Comparison of ENCODE assay signal across 13 cellular contexts in genomic region chr4:76513517-76513916, GRCh38.
DNase-seq lines count a peak whose midpoint lies in the region; ATAC-seq and TF ChIP-seq lines count a peak whose summit lies in the region.
"Had no signal": no experiment of that assay in that cellular context is flagged by ENCODE, and none has a peak within 500 bp of the region (broad histone marks: within the 10 kb centered on the region; RNA-seq: fewer than 3 reads in every experiment).

No MANE protein-coding gene starts in this region.

- no peak overlapping the region for H3K18ac ChIP-seq in mesenchymal stem cell (ENCODE audit: low read depth in 1 of 2, low read length in 2 of 2)

- H2AK5ac ChIP-seq in mesenchymal stem cell (ENCODE audit: low read length, severe bottlenecking) = no peak overlapping the region

- no peak for ATAC-seq in Right ventricle myocardium superior (ENCODE audit: poor library complexity)
- ATAC-seq: A549, HCT116 had no signal

- H3K4me2 ChIP-seq in hepatocyte (no peak overlapping the region), mesenchymal stem cell (ENCODE audit: low read length, poor library complexity, severe bottlenecking) (no peak overlapping the region)
- H3K4me2 ChIP-seq: A549 had no signal

- no peaks in the 10 kb centered on the region for H3K27me3 ChIP-seq in hepatocyte
- H3K27me3 ChIP-seq in stomach = no peaks in the 10 kb centered on the region
- no peaks in the 10 kb centered on the region for H3K27me3 ChIP-seq in mesenchymal stem cell (ENCODE audit: control insufficient read depth in 1 of 2, insufficient read depth in 1 of 2, low read length in 2 of 2)
- H3K27me3 ChIP-seq: BE2C had no signal

- H2BK5ac ChIP-seq in mesenchymal stem cell (ENCODE audit: low read depth, low read length, poor library complexity, severe bottlenecking) = no peak overlapping the region

- H4K91ac ChIP-seq in mesenchymal stem cell (ENCODE audit: low read length) = no peak overlapping the region

- H3K79me2 ChIP-seq in hepatocyte = no peaks in the 10 kb centered on the region

- H2BK15ac ChIP-seq in mesenchymal stem cell (ENCODE audit: low read depth, poor library complexity, severe bottlenecking) = no peak overlapping the region

- 51% methylated on average over 7 of the region's 7 CpGs for WGBS in hepatocyte (ENCODE audit: low lambda C conversion rate, missing lambda C conversion rate)
- 31 to 49% (median 45%) methylated on average over 7 of the region's 7 CpGs for WGBS in stomach, 5 donors
- WGBS in mesenchymal stem cell = 97% methylated on average over 5 of the region's 7 CpGs

- H3K9ac ChIP-seq in mesenchymal stem cell (ENCODE audit: low read length) = no peak overlapping the region
- H3K9ac ChIP-seq: GM23248 had no signal

- H3K4me1 ChIP-seq in hepatocyte (ENCODE audit: insufficient read depth) = peaks cover 9% of the 10 kb centered on the region
- H3K4me1 ChIP-seq in stomach = peaks cover 0 to 22% (median 8%) of the 10 kb centered on the region in 4 donors
- H3K4me1 ChIP-seq in mesenchymal stem cell (ENCODE audit: control insufficient read depth, insufficient read depth, low read depth, low read length) = peaks cover 3% of the 10 kb centered on the region
- H3K4me1 ChIP-seq: A549 had no signal

- H2AFZ ChIP-seq in hepatocyte (no peak overlapping the region), mesenchymal stem cell (ENCODE audit: low read depth, low read length) (no peak overlapping the region)
- H2AFZ ChIP-seq: GM23248 had no signal

- TF ChIP-seq CTCF in Calu3 (IDR thresholded peaks at IDR 0.05; ENCODE audit: unreplicated experiment) = no peak
- TF ChIP-seq CTCF in hepatocyte (IDR thresholded peaks at IDR 0.05; ENCODE audit: poor library complexity) = no peak
- no peak for TF ChIP-seq CTCF in stomach (IDR thresholded peaks at IDR 0.05)

- H3K9me2 ChIP-seq in hepatocyte (replicated peaks; ENCODE audit: insufficient read depth) = no peaks in the 10 kb centered on the region

- H3K4me3 Mint-ChIP-seq in Calu3 (ENCODE audit: low read depth, unreplicated experiment) = no peak overlapping the region
- H3K4me3 Mint-ChIP-seq: IgD-negative memory B cell had no signal

- H4K20me1 ChIP-seq in hepatocyte (ENCODE audit: insufficient read depth, poor library complexity, severe bottlenecking) = no peaks in the 10 kb centered on the region

- TF ChIP-seq POLR2A in stomach (IDR thresholded peaks at IDR 0.05) = no peak

- H4K8ac ChIP-seq in mesenchymal stem cell (ENCODE audit: low read length) = no peak overlapping the region

- no peaks in the 10 kb centered on the region for H3K9me3 Mint-ChIP-seq in Calu3 (ENCODE audit: low read depth, unreplicated experiment)

- no TSS peak for BruUV-seq in Calu3 (replicated peaks; lab: Mats Ljungman, UMichigan)

- intact Hi-C loops in Calu3 (cut with micrococcal nuclease; ENCODE audit: unreplicated experiment) = loop anchor here (2.0 to 5.0 kb wide), 6 partner anchors 34 to 234 kb away; no protein-coding TSS in a partner anchor
- intact Hi-C loops in stomach (cut with DNase I; ENCODE audit: low total_unique reads) = loop anchor here (10.0 kb wide), 1 partner anchor 241 kb away; no protein-coding TSS in a partner anchor
- intact Hi-C loops in Right ventricle myocardium superior (cut with DNase I) = loop anchor here (5.0 to 10.0 kb wide), 2 partner anchors 141 to 689 kb away; no protein-coding TSS in a partner anchor

- DNase-seq in Calu3 (peak; percentile 7), M059J (ENCODE audit: low read depth) (peak; percentile 18), hepatocyte (ENCODE audit: low spot score) (no peak), stomach (no peak), Right ventricle myocardium superior (no peak), mesenchymal stem cell (no peak), NCI-H1417 (lab: John Stamatoyannopoulos, UW) (no peak)
- DNase-seq: BE2C, DMS 273 treated with DMSO at 0.1 percent for 48 hours, GM23248 had no signal

- H3K9me3 ChIP-seq in hepatocyte (ENCODE audit: low read depth) = no peaks in the 10 kb centered on the region
- no peaks in the 10 kb centered on the region for H3K9me3 ChIP-seq in stomach
- H3K9me3 ChIP-seq in mesenchymal stem cell (ENCODE audit: control insufficient read depth, low read length) = no peaks in the 10 kb centered on the region
- H3K9me3 ChIP-seq: BE2C had no signal

- peaks cover 46% of the 10 kb centered on the region for H3K4me1 Mint-ChIP-seq in Calu3 (ENCODE audit: low read depth, unreplicated experiment)
- H3K4me1 Mint-ChIP-seq: IgD-negative memory B cell had no signal

- no peak overlapping the region for H3K23ac ChIP-seq in mesenchymal stem cell (ENCODE audit: low read length in 2 of 2)

- CTCF ChIA-PET in Calu3 (lab: Charles Lee) = interaction anchor here (0.9 to 1.2 kb wide), 2 partner anchors 38 to 231 kb away, joined by 3 read pairs; no protein-coding TSS in a partner anchor

- no peaks in the 10 kb centered on the region for H3K36me3 ChIP-seq in hepatocyte (replicated peaks; ENCODE audit: insufficient read depth, low read depth)
- no peaks in the 10 kb centered on the region for H3K36me3 ChIP-seq in stomach
- no peaks in the 10 kb centered on the region for H3K36me3 ChIP-seq in mesenchymal stem cell (ENCODE audit: control insufficient read depth in 1 of 2, insufficient read depth in 2 of 2, low read depth in 1 of 2, low read length in 2 of 2)
- H3K36me3 ChIP-seq: BE2C had no signal

- TF ChIP-seq EP300 in stomach (IDR thresholded peaks at IDR 0.05) = no peak

- no peak overlapping the region for H2BK12ac ChIP-seq in mesenchymal stem cell (ENCODE audit: low read length in 2 of 2)

- no peak overlapping the region for H3K14ac ChIP-seq in mesenchymal stem cell (ENCODE audit: low read length in 2 of 2)

- H3K4me3 ChIP-seq in hepatocyte (no peak overlapping the region), stomach (no peak overlapping the region), mesenchymal stem cell (ENCODE audit: insufficient read depth in 1 of 2, low read depth in 1 of 2, low read length in 2 of 2) (no peak overlapping the region)
- H3K4me3 ChIP-seq: A549, GM23248 had no signal

- peaks cover 2% of the 10 kb centered on the region for H3K79me1 ChIP-seq in mesenchymal stem cell (replicated peaks; ENCODE audit: low read length, poor library complexity, severe bottlenecking)

- H3K27ac ChIP-seq in hepatocyte (peak overlapping the region; percentile 62), stomach (peak overlapping the region in 4 of 5 donors; percentile 35 to 62 (median 40)), mesenchymal stem cell (ENCODE audit: low read length, poor library complexity, severe bottlenecking) (no peak overlapping the region)
- H3K27ac ChIP-seq: GM23248 had no signal

- H2BK120ac ChIP-seq in mesenchymal stem cell (ENCODE audit: low read depth, low read length) = no peak overlapping the region

- H3K27ac Mint-ChIP-seq in Calu3 (ENCODE audit: unreplicated experiment) = no peak overlapping the region
- H3K27ac Mint-ChIP-seq: IgD-negative memory B cell had no signal

- peaks cover 5% of the 10 kb centered on the region for H3K36me3 Mint-ChIP-seq in Calu3 (ENCODE audit: insufficient read depth, unreplicated experiment)

- H3K4ac ChIP-seq in mesenchymal stem cell (ENCODE audit: low read depth in 1 of 2, low read length in 2 of 2) = no peak overlapping the region

- H3K27me3 Mint-ChIP-seq in Calu3 (ENCODE audit: unreplicated experiment) = no peaks in the 10 kb centered on the region

Comparison
In these comparisons a context has a peak if more than half of its experiments do, and no peak if none do; other contexts are left out.
1. DNase-seq: peak in Calu3 (single experiment) and M059J (single experiment); none in hepatocyte (single experiment), stomach (single experiment), Right ventricle myocardium superior (single experiment), mesenchymal stem cell (single experiment) and NCI-H1417 (0 of 3).